Comparison of ENCODE assay signal across 8 cellular contexts in genomic region chr10:100481462-100482081, GRCh38. TPM values are rescaled to one million over a fixed set of nuclear protein-coding genes. Genes with fewer than 3 reads are reported as not detected.
DNase-seq lines count a peak whose midpoint lies in the region; ATAC-seq and TF ChIP-seq lines count a peak whose summit lies in the region.

No MANE protein-coding gene starts in this region.

- CTCF ChIA-PET in T-cell (lab: Charles Lee) = interaction anchor here (0.6 to 6.7 kb wide), 15 partner anchors 7 to 146 kb away, joined by 3 to 61 read pairs (median 4); no protein-coding TSS in a partner anchor

- peaks cover 27% of the 10 kb centered on the region for H3K27me3 ChIP-seq in upper lobe of right lung

- H3K36me3 Mint-ChIP-seq in T-cell (peaks cover 8% of the 10 kb centered on the region), progenitor cell of endocrine pancreas (ENCODE audit: insufficient read depth) (peaks cover 9% of the 10 kb centered on the region)

- intact Hi-C loops in left ventricle myocardium superior (cut with micrococcal nuclease) = no loop called here
- intact Hi-C loops in upper lobe of right lung (cut with DNase I) = no loop called here

- no peaks in the 10 kb centered on the region for H3K9me3 ChIP-seq in upper lobe of right lung

- H3K27ac Mint-ChIP-seq in T-cell (no peak overlapping the region), progenitor cell of endocrine pancreas (peak overlapping the region; percentile 63)

- H3K4me1 Mint-ChIP-seq in T-cell = peaks cover 11 to 22% (median 14%) of the 10 kb centered on the region in 3 donors
- peaks cover 21% of the 10 kb centered on the region for H3K4me1 Mint-ChIP-seq in progenitor cell of endocrine pancreas (ENCODE audit: low read depth)

- no peaks in the 10 kb centered on the region for H3K36me3 ChIP-seq in upper lobe of right lung

- no peak overlapping the region for H3K27ac ChIP-seq in upper lobe of right lung

- H3K4me1 ChIP-seq in upper lobe of right lung = peaks cover 9% of the 10 kb centered on the region

- POLR2A ChIA-PET in T-cell (lab: Charles Lee) = interaction anchor here in 1 of 2 donors (0.6 kb wide), 1 partner anchor 15 kb away, joined by 3 read pairs; no protein-coding TSS in a partner anchor

- peak; percentile 97 for ATAC-seq in HG02759 (IDR thresholded peaks at IDR 0.05; ENCODE audit: unreplicated experiment)
- ATAC-seq in T-cell (replicated peaks in 1 of 4) = peak; percentile 91 to 93 (median 92)
- ATAC-seq in left ventricle myocardium superior = peak; percentile 97
- peak; percentile 96 for ATAC-seq in upper lobe of right lung

- peaks cover 17 to 23% of the 10 kb centered on the region in 2 donors for H3K27me3 Mint-ChIP-seq in T-cell
- peaks cover 71% of the 10 kb centered on the region for H3K27me3 Mint-ChIP-seq in progenitor cell of endocrine pancreas

- DNase-seq in NCI-H1417 (lab: John Stamatoyannopoulos, UW) (peak; percentile 73 to 89 (median 78)), T-cell (peak; percentile 76 to 100 (median 89)), amniotic stem cell (lab: John Stamatoyannopoulos, UW) (peak; percentile 50), left ventricle myocardium superior (peak; percentile 87), progenitor cell of endocrine pancreas (ENCODE audit: low spot score, unreplicated experiment) (peak; percentile 86), upper lobe of right lung (peak; percentile 87)

- TF ChIP-seq CTCF in GM12872 (IDR thresholded peaks at IDR 0.05; ENCODE audit: insufficient read depth, low read depth, low read length) (peak; percentile 25; the same call in 2 of the 3 replicates), progenitor cell of endocrine pancreas (IDR thresholded peaks at IDR 0.05; ENCODE audit: unreplicated experiment) (no peak), upper lobe of right lung (IDR thresholded peaks at IDR 0.05) (no peak)

- H3K9me3 Mint-ChIP-seq in T-cell (no peaks in the 10 kb centered on the region), progenitor cell of endocrine pancreas (ENCODE audit: low read depth) (no peaks in the 10 kb centered on the region)

- H3K4me3 ChIP-seq in upper lobe of right lung = peak overlapping the region; percentile 55

- peak overlapping the region; percentile 79 to 86 (median 85) for H3K4me3 Mint-ChIP-seq in T-cell
- H3K4me3 Mint-ChIP-seq in progenitor cell of endocrine pancreas (ENCODE audit: low read depth) = peak overlapping the region; percentile 79

RNA-seq across cellular contexts. Expression of gene WNT8B, which starts 18.8 kb away (rescaled TPM):
- total RNA-seq in T-cell (under 1 TPM in 2 of 5 donors, not detected in 3; 0.20 to 0.23 TPM), left ventricle myocardium superior (not detected), progenitor cell of endocrine pancreas (2.8 and 3.1 TPM in 2 replicates), upper lobe of right lung (not detected)

RNA-seq across cellular contexts. Expression of gene SEC31B, which starts 38.1 kb away (rescaled TPM):
- 10 to 100 TPM; 47.6 to 80.6 (median 50.2) TPM for total RNA-seq in T-cell
- 8.5 TPM for total RNA-seq in left ventricle myocardium superior
- total RNA-seq in progenitor cell of endocrine pancreas = 24.0 and 25.5 TPM in 2 replicates
- total RNA-seq in upper lobe of right lung = 18.2 TPM

RNA-seq across cellular contexts. Expression of gene NDUFB8, which starts 48.1 kb away (rescaled TPM):
- 100 to 1,000 TPM; 138 to 175 (median 166) TPM for total RNA-seq in T-cell
- total RNA-seq in left ventricle myocardium superior = 451 TPM
- total RNA-seq in progenitor cell of endocrine pancreas = 159 and 167 TPM in 2 replicates
- total RNA-seq in upper lobe of right lung = 110 TPM

RNA-seq across cellular contexts. Expression of gene HIF1AN, which starts 54.2 kb away (rescaled TPM):
- total RNA-seq in T-cell = 10 to 100 TPM; 40.9 to 53.4 (median 51.9) TPM
- 54.6 TPM for total RNA-seq in left ventricle myocardium superior
- 67.3 and 74.5 TPM in 2 replicates for total RNA-seq in progenitor cell of endocrine pancreas
- 36.8 TPM for total RNA-seq in upper lobe of right lung
